ENCODE assay signal across 8 cellular contexts in genomic region chr11:126485021-126485781, GRCh38.
DNase-seq lines count a peak whose midpoint lies in the region; ATAC-seq and TF ChIP-seq lines count a peak whose summit lies in the region.

No MANE protein-coding gene starts in this region.

- TF ChIP-seq CTCF in mesothelial cell of epicardium (IDR thresholded peaks at IDR 0.05; ENCODE audit: unreplicated experiment): no peak

- peak overlapping the region; percentile 25 for H3K4me3 Mint-ChIP-seq in stimulated activated memory B cell treated with anti-CD40 and anti-IgM and Interleukin-4, amounts not matched to agents 10 μg/mL and 1 μg/mL and 100 μg/mL, for 72 hours
- H3K4me3 Mint-ChIP-seq in mesothelial cell of epicardium: no peak overlapping the region

- peaks cover 18% of the 10 kb centered on the region for H3K4me1 Mint-ChIP-seq in stimulated activated memory B cell treated with anti-CD40 and anti-IgM and Interleukin-4, amounts not matched to agents 10 μg/mL and 1 μg/mL and 100 μg/mL, for 72 hours
- H3K4me1 Mint-ChIP-seq in mesothelial cell of epicardium: peaks cover 11% of the 10 kb centered on the region

- no peaks in the 10 kb centered on the region for H3K36me3 Mint-ChIP-seq in stimulated activated memory B cell treated with anti-CD40 and anti-IgM and Interleukin-4, amounts not matched to agents 10 μg/mL and 1 μg/mL and 100 μg/mL, for 72 hours
- H3K36me3 Mint-ChIP-seq in mesothelial cell of epicardium: no peaks in the 10 kb centered on the region

- peaks cover 13% of the 10 kb centered on the region for H3K27me3 Mint-ChIP-seq in stimulated activated memory B cell treated with anti-CD40 and anti-IgM and Interleukin-4, amounts not matched to agents 10 μg/mL and 1 μg/mL and 100 μg/mL, for 72 hours
- H3K27me3 Mint-ChIP-seq in mesothelial cell of epicardium (ENCODE audit: low read depth): peaks cover 2% of the 10 kb centered on the region

- peak; percentile 60 for ATAC-seq in HG03135 (IDR thresholded peaks at IDR 0.05; ENCODE audit: unreplicated experiment)
- peak; percentile 86 for ATAC-seq in stimulated activated memory B cell treated with anti-CD40 and anti-IgM and Interleukin-4, amounts not matched to agents 10 μg/mL and 1 μg/mL and 100 μg/mL, for 72 hours
- no peak for ATAC-seq in HG03039 (IDR thresholded peaks at IDR 0.05; ENCODE audit: unreplicated experiment)

- H3K27ac Mint-ChIP-seq in stimulated activated memory B cell treated with anti-CD40 and anti-IgM and Interleukin-4, amounts not matched to agents 10 μg/mL and 1 μg/mL and 100 μg/mL, for 72 hours: peak overlapping the region; percentile 67
- H3K27ac Mint-ChIP-seq in mesothelial cell of epicardium: no peak overlapping the region

- no peaks in the 10 kb centered on the region for H3K9me3 Mint-ChIP-seq in stimulated activated memory B cell treated with anti-CD40 and anti-IgM and Interleukin-4, amounts not matched to agents 10 μg/mL and 1 μg/mL and 100 μg/mL, for 72 hours
- H3K9me3 Mint-ChIP-seq in mesothelial cell of epicardium: no peaks in the 10 kb centered on the region

- peak; percentile 34 for DNase-seq in NCI-H82 (lab: John Stamatoyannopoulos, UW)
- DNase-seq in NCI-H82 treated with DMSO at 0.1 percent for 48 hours (lab: John Stamatoyannopoulos, UW; ENCODE audit: unreplicated experiment): no peak
- DNase-seq in amniotic epithelial cell (ENCODE audit: low read depth): peak; percentile 15
- DNase-seq in mesothelial cell of epicardium (ENCODE audit: low spot score in 2 of 2, unreplicated experiment in 2 of 2): no peak
- DNase-seq in COLO668 (lab: John Stamatoyannopoulos, UW; ENCODE audit: unreplicated experiment): no peak

Comparison
In these comparisons a context has a peak if more than half of its experiments do, and no peak if none do; other contexts are left out.
1. DNase-seq: peak in NCI-H82 (single experiment) and amniotic epithelial cell (single experiment); none in NCI-H82 treated with DMSO at 0.1 percent for 48 hours (single experiment), mesothelial cell of epicardium (0 of 2) and COLO668 (single experiment).